1 cellular context compared by ENCODE assay signal in genomic region chr17:81164464-81165245, GRCh38.
TF ChIP-seq lines count a peak whose summit lies in the region.

No MANE protein-coding gene starts in this region.

TF ChIP-seq in K562, 482 proteins besides CTCF, POLR2A, EP300 and RAD21:
- TF ChIP-seq, protein P1, sequence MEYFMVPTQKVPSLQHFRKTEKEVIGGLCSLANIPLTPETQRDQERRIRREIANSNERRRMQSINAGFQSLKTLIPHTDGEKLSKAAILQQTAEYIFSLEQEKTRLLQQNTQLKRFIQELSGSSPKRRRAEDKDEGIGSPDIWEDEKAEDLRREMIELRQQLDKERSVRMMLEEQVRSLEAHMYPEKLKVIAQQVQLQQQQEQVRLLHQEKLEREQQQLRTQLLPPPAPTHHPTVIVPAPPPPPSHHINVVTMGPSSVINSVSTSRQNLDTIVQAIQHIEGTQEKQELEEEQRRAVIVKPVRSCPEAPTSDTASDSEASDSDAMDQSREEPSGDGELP (CRISPR knock-in tag; IDR thresholded peaks at IDR 0.05; ENCODE audit: borderline replicate concordance) = peak; percentile 58; the same call in 1 of the 2 replicates
- TF ChIP-seq KAT8 (IDR thresholded peaks at IDR 0.05; ENCODE audit: low read depth) (no peak), HCFC1 (IDR thresholded peaks at IDR 0.05; ENCODE audit: low read depth, low read length) (no peak), HDGF (IDR thresholded peaks at IDR 0.05) (no peak), DACH1 (IDR thresholded peaks at IDR 0.05; ENCODE audit: partially characterized antibody) (peak; percentile 17), RBBP5 (IDR thresholded peaks at IDR 0.05; ENCODE audit: borderline replicate concordance, insufficient read depth, low read length, poor library complexity, severe bottlenecking) (no peak), MYC (IDR thresholded peaks at IDR 0.05; ENCODE audit: low read depth, low read length) (no peak), MYC (CRISPR knock-in tag; IDR thresholded peaks at IDR 0.05; ENCODE audit: borderline replicate concordance, low read depth) (no peak), SIN3B (IDR thresholded peaks at IDR 0.05; ENCODE audit: low read depth) (no peak), CBFB (CRISPR knock-in tag; IDR thresholded peaks at IDR 0.05) (no peak), TBP (optimal IDR thresholded peaks at IDR 0.05; ENCODE audit: low read depth, low read length) (no peak), ZNF277 (CRISPR knock-in tag; IDR thresholded peaks at IDR 0.05; ENCODE audit: borderline replicate concordance) (no peak)
